23 cellular contexts compared by ENCODE assay signal in genomic region chr2:49796221-49796705, GRCh38.
A peak's percentile ranks its signal among the peaks of the same experiment; 100 is the strongest.
DNase-seq lines count a peak whose midpoint lies in the region; ATAC-seq and TF ChIP-seq lines count a peak whose summit lies in the region.
"Had no signal": no experiment of that assay in that cellular context is flagged by ENCODE, and none has a peak within 500 bp of the region (broad histone marks: within the 10 kb centered on the region; RNA-seq: fewer than 3 reads in every experiment).

No MANE protein-coding gene starts in this region.

- no peaks in the 10 kb centered on the region for H4K20me1 ChIP-seq in smooth muscle cell (ENCODE audit: low read depth)
- H4K20me1 ChIP-seq: BLaER1 had no signal

- no peak overlapping the region for H3K14ac ChIP-seq in mesenchymal stem cell (ENCODE audit: low read length in 2 of 2)

- peaks cover 13% of the 10 kb centered on the region for H3F3A ChIP-seq in smooth muscle cell (ENCODE audit: low read depth)

- peak overlapping the region; percentile 81 for H3K27ac ChIP-seq in smooth muscle cell (ENCODE audit: low read depth)
- no peak overlapping the region for H3K27ac ChIP-seq in adrenal gland
- H3K27ac ChIP-seq in left lung = no peak overlapping the region
- H3K27ac ChIP-seq in mesenchymal stem cell (ENCODE audit: low read length, poor library complexity, severe bottlenecking) = no peak overlapping the region
- H3K27ac ChIP-seq: BLaER1, HL-60 had no signal

- H2AFZ ChIP-seq in smooth muscle cell (ENCODE audit: low read depth) (no peak overlapping the region), mesenchymal stem cell (ENCODE audit: low read depth, low read length) (no peak overlapping the region)

- H3K9ac ChIP-seq in smooth muscle cell (ENCODE audit: low read depth) (peak overlapping the region; percentile 16), mesenchymal stem cell (ENCODE audit: low read length) (no peak overlapping the region)
- H3K9ac ChIP-seq: BLaER1, SK-N-SH had no signal

- no peak overlapping the region for H2BK120ac ChIP-seq in mesenchymal stem cell (ENCODE audit: low read depth, low read length)

- H3K4me1 ChIP-seq in smooth muscle cell (ENCODE audit: low read depth) = peaks cover 8% of the 10 kb centered on the region
- no peaks in the 10 kb centered on the region for H3K4me1 ChIP-seq in adrenal gland (replicated peaks in 1 of 2)
- no peaks in the 10 kb centered on the region for H3K4me1 ChIP-seq in left lung
- no peaks in the 10 kb centered on the region for H3K4me1 ChIP-seq in mesenchymal stem cell (ENCODE audit: control insufficient read depth, insufficient read depth, low read depth, low read length)
- H3K4me1 ChIP-seq: BLaER1, HAP-1 had no signal

- intact Hi-C loops in adrenal gland (cut with DNase I) = no loop called here
- intact Hi-C loops in left lung (cut with DNase I) = no loop called here

- no peak for ATAC-seq in left lung
- ATAC-seq: Right ventricle myocardium inferior had no signal

- TF ChIP-seq POLR2A in adrenal gland (IDR thresholded peaks at IDR 0.05) = no peak

- H4K8ac ChIP-seq in mesenchymal stem cell (ENCODE audit: low read length) = no peak overlapping the region

- H2BK15ac ChIP-seq in mesenchymal stem cell (ENCODE audit: low read depth, poor library complexity, severe bottlenecking) = no peak overlapping the region

- no peaks in the 10 kb centered on the region for H3K79me1 ChIP-seq in mesenchymal stem cell (replicated peaks; ENCODE audit: low read length, poor library complexity, severe bottlenecking)

- no peak overlapping the region for H2BK12ac ChIP-seq in mesenchymal stem cell (ENCODE audit: low read length in 2 of 2)

- H3K9me3 ChIP-seq in smooth muscle cell (replicated peaks; ENCODE audit: low read depth) (no peaks in the 10 kb centered on the region), adrenal gland (replicated peaks in 1 of 3) (no peaks in the 10 kb centered on the region), left lung (no peaks in the 10 kb centered on the region), mesenchymal stem cell (ENCODE audit: control insufficient read depth, low read length) (no peaks in the 10 kb centered on the region)
- H3K9me3 ChIP-seq: BLaER1, HAP-1, SK-N-SH had no signal

- DNase-seq in H4 (ENCODE audit: low spot score) = peak; percentile 47
- peak; percentile 1 for DNase-seq in SK-N-DZ (ENCODE audit: low spot score)
- DNase-seq in kidney tubule cell (ENCODE audit: low spot score) = peak; percentile 15
- no peak for DNase-seq in smooth muscle cell (lab: John Stamatoyannopoulos, UW; ENCODE audit: unreplicated experiment)
- no peak for DNase-seq in adrenal gland
- no peak for DNase-seq in left lung
- DNase-seq in mesenchymal stem cell = no peak
- DNase-seq: Calu3; CD4-positive, alpha-beta memory T cell; DMS53; Kasumi-1; MM.1S; NCI-H1092; NCI-H146; NCI-H2081; NCI-H446 treated with DMSO at 0.1 percent for 48 hours; NCI-H69; NK-92 treated with Interleukin-12 subunit alpha and Interleukin-12 subunit beta, amount 100 ng/mL, for 24 hours; SK-N-SH had no signal

- H3K18ac ChIP-seq in mesenchymal stem cell (ENCODE audit: low read depth in 1 of 2, low read length in 2 of 2) = no peak overlapping the region

- no peak overlapping the region for H4K91ac ChIP-seq in mesenchymal stem cell (ENCODE audit: low read length)

- H3K27me3 ChIP-seq in smooth muscle cell (ENCODE audit: low read depth) (no peaks in the 10 kb centered on the region), adrenal gland (no peaks in the 10 kb centered on the region), left lung (no peaks in the 10 kb centered on the region), mesenchymal stem cell (ENCODE audit: control insufficient read depth in 1 of 2, insufficient read depth in 1 of 2, low read length in 2 of 2) (no peaks in the 10 kb centered on the region)
- H3K27me3 ChIP-seq: BLaER1 had no signal

- H2BK5ac ChIP-seq in mesenchymal stem cell (ENCODE audit: low read depth, low read length, poor library complexity, severe bottlenecking) = no peak overlapping the region

- H2AK5ac ChIP-seq in mesenchymal stem cell (ENCODE audit: low read length, severe bottlenecking) = no peak overlapping the region

- WGBS in smooth muscle cell (ENCODE audit: low lambda C conversion rate) = 4% methylated on average over 3 of the region's 3 CpGs
- WGBS in adrenal gland, 4 donors = 72 to 80% (median 73%) methylated on average over 3 of the region's 3 CpGs
- 73% methylated on average over 2 of the region's 3 CpGs for WGBS in mesenchymal stem cell

- no peak overlapping the region for H3K4ac ChIP-seq in mesenchymal stem cell (ENCODE audit: low read depth in 1 of 2, low read length in 2 of 2)

- H3K23ac ChIP-seq in mesenchymal stem cell (ENCODE audit: low read length in 2 of 2) = no peak overlapping the region

- H3K79me2 ChIP-seq in smooth muscle cell (ENCODE audit: low read depth) = no peaks in the 10 kb centered on the region

- TF ChIP-seq CTCF in smooth muscle cell (IDR thresholded peaks at IDR 0.05; ENCODE audit: borderline replicate concordance, insufficient read depth, poor library complexity, severe bottlenecking) (no peak), adrenal gland (IDR thresholded peaks at IDR 0.05) (no peak), left lung (IDR thresholded peaks at IDR 0.05) (no peak)

- no peaks in the 10 kb centered on the region for H3K36me3 ChIP-seq in smooth muscle cell (ENCODE audit: low read depth)
- H3K36me3 ChIP-seq in adrenal gland (replicated peaks in 1 of 2) = no peaks in the 10 kb centered on the region
- H3K36me3 ChIP-seq in left lung = no peaks in the 10 kb centered on the region
- no peaks in the 10 kb centered on the region for H3K36me3 ChIP-seq in mesenchymal stem cell (ENCODE audit: control insufficient read depth in 1 of 2, insufficient read depth in 2 of 2, low read depth in 1 of 2, low read length in 2 of 2)
- H3K36me3 ChIP-seq: BLaER1, HAP-1 had no signal

- H3K4me3 ChIP-seq in smooth muscle cell = no peak overlapping the region
- no peak overlapping the region for H3K4me3 ChIP-seq in adrenal gland
- no peak overlapping the region for H3K4me3 ChIP-seq in left lung
- H3K4me3 ChIP-seq in mesenchymal stem cell (ENCODE audit: insufficient read depth in 1 of 2, low read depth in 1 of 2, low read length in 2 of 2) = no peak overlapping the region
- H3K4me3 ChIP-seq: BLaER1, HAP-1 had no signal

- H3K4me2 ChIP-seq in smooth muscle cell (peak overlapping the region; percentile 44), mesenchymal stem cell (ENCODE audit: low read length, poor library complexity, severe bottlenecking) (no peak overlapping the region)
- H3K4me2 ChIP-seq: BLaER1, SK-N-SH had no signal

Comparison
In these comparisons a context has a peak if more than half of its experiments do, and no peak if none do; other contexts are left out.
1. DNase-seq: peak in H4 (single experiment), SK-N-DZ (single experiment) and kidney tubule cell (single experiment); none in smooth muscle cell (single experiment), adrenal gland (0 of 7), left lung (0 of 2) and mesenchymal stem cell (single experiment).